Comparison of ENCODE assay signal across 9 cellular contexts in the genomic region with DNA sequence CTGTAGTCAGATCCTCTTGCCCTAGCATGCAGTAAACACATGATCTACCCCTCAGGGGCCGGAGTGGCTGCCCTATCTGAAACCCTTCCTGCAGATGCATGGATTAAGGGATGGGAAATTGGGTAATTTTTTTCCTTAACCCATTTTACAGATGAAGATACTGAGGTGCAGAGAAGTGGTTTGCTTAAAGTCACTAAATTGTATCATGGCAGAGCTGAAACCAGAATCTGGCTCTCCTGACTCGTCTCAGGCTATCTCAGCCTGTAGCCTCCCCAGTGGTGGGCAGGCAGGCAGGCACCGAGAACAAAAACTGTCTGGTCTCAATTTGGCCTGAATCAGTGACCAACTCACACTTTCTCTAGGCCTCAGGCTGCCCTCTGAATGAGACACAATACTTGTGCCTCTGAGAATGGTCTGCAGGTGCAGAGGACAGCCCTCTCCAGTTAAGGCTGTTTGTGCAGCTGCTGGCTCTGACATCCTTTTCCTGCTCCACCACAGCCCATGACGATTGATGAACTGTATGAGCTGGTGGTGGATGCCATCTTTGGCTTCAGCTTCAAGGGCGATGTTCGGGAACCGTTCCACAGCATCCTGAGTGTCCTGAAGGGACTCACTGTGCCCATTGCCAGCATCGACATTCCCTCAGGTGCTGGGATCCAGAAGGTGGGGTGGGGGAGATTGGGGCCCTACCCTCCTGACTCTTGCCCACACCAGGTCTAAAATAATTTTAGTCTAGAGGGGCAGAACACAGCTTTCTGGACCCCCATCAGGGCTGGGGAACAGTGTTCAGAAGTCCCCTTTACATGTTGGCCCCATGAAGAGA. TPM values are rescaled to one million over a fixed set of nuclear protein-coding genes. Genes with fewer than 3 reads are reported as not detected.
DNase-seq lines count a peak whose midpoint lies in the region; ATAC-seq and TF ChIP-seq lines count a peak whose summit lies in the region.
"Had no signal": no experiment of that assay in that cellular context is flagged by ENCODE, and none has a peak within 500 bp of the region (broad histone marks: within the 10 kb centered on the region; RNA-seq: fewer than 3 reads in every experiment).

No MANE protein-coding gene starts in this region.

- H3K27ac Mint-ChIP-seq in Caco-2 (ENCODE audit: unreplicated experiment), result peak overlapping the region; percentile 40
- H3K27ac Mint-ChIP-seq in activated B cell treated with CpG ODN at 0.5 μM for 24 hours, result peak overlapping the region; percentile 75
- peak overlapping the region; percentile 77 for H3K27ac Mint-ChIP-seq in mesothelial cell of epicardium

- BruUV-seq in Caco-2 (replicated peaks; lab: Mats Ljungman, UMichigan), result no TSS peak

- no peaks in the 10 kb centered on the region for H3K9me3 ChIP-seq in Caco-2

- H3K27me3 Mint-ChIP-seq in Caco-2 (ENCODE audit: insufficient read depth, unreplicated experiment) (no peaks in the 10 kb centered on the region), activated B cell treated with CpG ODN at 0.5 μM for 24 hours (no peaks in the 10 kb centered on the region), mesothelial cell of epicardium (ENCODE audit: low read depth) (no peaks in the 10 kb centered on the region)

- no peak for DNase-seq in Caco-2
- no peak for DNase-seq in LNCaP clone FGC (ENCODE audit: low read depth)
- DNase-seq in activated B cell treated with CpG ODN at 0.5 μM for 24 hours, result no peak
- no peak for DNase-seq in mesothelial cell of epicardium (ENCODE audit: low spot score in 2 of 2, unreplicated experiment in 2 of 2)
- no peak for DNase-seq in stimulated activated CD4-positive, alpha-beta T cell treated with anti-CD3 and anti-CD28 coated beads, Interleukin-4, amount 100 ng/mL, for 1 hour
- no peak for DNase-seq in cardiac septum (ENCODE audit: low spot score)
- DNase-seq: NCI-H1694 treated with DMSO at 0.1 percent for 48 hours had no signal

- intact Hi-C loops in Caco-2 (cut with micrococcal nuclease; ENCODE audit: unreplicated experiment), result no loop called here
- intact Hi-C loops in activated B cell treated with CpG ODN at 0.5 μM for 24 hours (cut with micrococcal nuclease), result no loop called here
- intact Hi-C loops in cardiac septum (cut with DNase I), result loop anchor here (5.0 kb wide), 1 partner anchor 86 kb away; no protein-coding TSS in a partner anchor

- peaks cover 4% of the 10 kb centered on the region; the same call in 1 of the 2 replicates for H3K36me3 ChIP-seq in Caco-2 (ENCODE audit: control insufficient read depth, insufficient read depth, low read length)

- H3K27me3 ChIP-seq in Caco-2 (replicated peaks; ENCODE audit: control insufficient read depth, insufficient read depth, low read length), result no peaks in the 10 kb centered on the region

- peaks cover 16% of the 10 kb centered on the region for H3K4me1 Mint-ChIP-seq in Caco-2 (ENCODE audit: low read depth, unreplicated experiment)
- peaks cover 22% of the 10 kb centered on the region for H3K4me1 Mint-ChIP-seq in activated B cell treated with CpG ODN at 0.5 μM for 24 hours
- H3K4me1 Mint-ChIP-seq in mesothelial cell of epicardium, result peaks cover 24% of the 10 kb centered on the region

- CTCF ChIA-PET in Caco-2 (lab: Charles Lee) (interaction anchor here (0.6 kb wide), 1 partner anchor 35 kb away, joined by 3 read pairs; no protein-coding TSS in a partner anchor), activated B cell treated with CpG ODN at 0.5 μM for 24 hours (lab: Charles Lee) (interaction anchor here (0.6 to 4.0 kb wide), 9 partner anchors 12 to 1512 kb away, joined by 3 to 18 read pairs (median 4); a partner anchor contains a TSS)

- H3K4me3 ChIP-seq in Caco-2 (ENCODE audit: low read depth, low read length), result no peak overlapping the region
- peak overlapping the region; percentile 75 for H3K4me3 ChIP-seq in LNCaP clone FGC (ENCODE audit: low read depth, low read length)

- ATAC-seq in activated B cell treated with CpG ODN at 0.5 μM for 24 hours (ENCODE audit: low read depth) (no peak), GM19324 (IDR thresholded peaks at IDR 0.05; ENCODE audit: low FRiP score, unreplicated experiment) (no peak), GM18868 (IDR thresholded peaks at IDR 0.05; ENCODE audit: unreplicated experiment) (no peak)

- H3K4me1 ChIP-seq in Caco-2, result peaks cover 8% of the 10 kb centered on the region; the same call in 1 of the 2 replicates

- POLR2A ChIA-PET in Caco-2 (lab: Charles Lee), result interaction anchor here (1.2 kb wide), 1 partner anchor 90 kb away, joined by 3 read pairs; no protein-coding TSS in a partner anchor
- POLR2A ChIA-PET in activated B cell treated with CpG ODN at 0.5 μM for 24 hours (lab: Charles Lee), result interaction anchor here (1.1 to 2.7 kb wide), 7 partner anchors 10 to 112 kb away, joined by 4 to 32 read pairs (median 10); a partner anchor contains a TSS

- H3K36me3 Mint-ChIP-seq in Caco-2 (ENCODE audit: insufficient read depth, unreplicated experiment) (peaks cover 30% of the 10 kb centered on the region), activated B cell treated with CpG ODN at 0.5 μM for 24 hours (ENCODE audit: low read depth) (peaks cover 44% of the 10 kb centered on the region), mesothelial cell of epicardium (peaks cover 16% of the 10 kb centered on the region)

- TF ChIP-seq CTCF in Caco-2 (IDR thresholded peaks at IDR 0.05; ENCODE audit: insufficient read depth in 1 of 2, low read depth in 1 of 2, low read length in 1 of 2, severe bottlenecking in 1 of 2, unreplicated experiment in 1 of 2), result no peak
- TF ChIP-seq CTCF in LNCaP clone FGC (IDR thresholded peaks at IDR 0.05; ENCODE audit: control insufficient read depth, extremely low read depth, insufficient read depth), result no peak
- no peak for TF ChIP-seq CTCF in activated B cell treated with CpG ODN at 0.5 μM for 24 hours (IDR thresholded peaks at IDR 0.05)
- no peak for TF ChIP-seq CTCF in mesothelial cell of epicardium (IDR thresholded peaks at IDR 0.05; ENCODE audit: unreplicated experiment)

- peak overlapping the region; percentile 65 for H3K4me3 Mint-ChIP-seq in Caco-2 (ENCODE audit: unreplicated experiment)
- peak overlapping the region; percentile 90 for H3K4me3 Mint-ChIP-seq in activated B cell treated with CpG ODN at 0.5 μM for 24 hours
- peak overlapping the region; percentile 86 for H3K4me3 Mint-ChIP-seq in mesothelial cell of epicardium

- H3K9me3 Mint-ChIP-seq in Caco-2 (ENCODE audit: unreplicated experiment) (no peaks in the 10 kb centered on the region), activated B cell treated with CpG ODN at 0.5 μM for 24 hours (no peaks in the 10 kb centered on the region), mesothelial cell of epicardium (no peaks in the 10 kb centered on the region)

RNA-seq across cellular contexts. Expression of a gene that starts 1.5 kb away (rescaled TPM):
- total RNA-seq in Caco-2 (2022) (99.8 and 105 TPM in 2 replicates), activated B cell treated with CpG ODN at 0.5 μM for 24 hours (75.6 and 84.5 TPM in 2 replicates), mesothelial cell of epicardium (99.1 to 105 TPM (median 104 TPM) in 3 replicates), cardiac septum (91.4 TPM)

RNA-seq across cellular contexts. Expression of a gene that starts 8.2 kb away (rescaled TPM):
- total RNA-seq in Caco-2 (2022) (52.5 and 53.5 TPM in 2 replicates), activated B cell treated with CpG ODN at 0.5 μM for 24 hours (64.6 and 71.8 TPM in 2 replicates), mesothelial cell of epicardium (22.7 to 24.0 TPM (median 23.6 TPM) in 3 replicates), cardiac septum (15.5 TPM)

RNA-seq across cellular contexts. Expression of a gene that starts 13.6 kb away (rescaled TPM):
- total RNA-seq in Caco-2 (2022) (not detected in 2 replicates), activated B cell treated with CpG ODN at 0.5 μM for 24 hours (19.6 TPM in 2 replicates), mesothelial cell of epicardium (not detected in 3 replicates), cardiac septum (not detected)

RNA-seq across cellular contexts. Expression of a gene that starts 20.8 kb away (rescaled TPM):
- total RNA-seq in Caco-2 (2022) (35.8 and 37.6 TPM in 2 replicates), activated B cell treated with CpG ODN at 0.5 μM for 24 hours (0.22 and 0.29 TPM in 2 replicates), mesothelial cell of epicardium (13.9 to 17.6 TPM (median 15.3 TPM) in 3 replicates), cardiac septum (0.16 TPM)

RNA-seq across cellular contexts. Expression of a gene that starts 26.1 kb away (rescaled TPM):
- not detected in 2 replicates for total RNA-seq in Caco-2 (2022)
- total RNA-seq in activated B cell treated with CpG ODN at 0.5 μM for 24 hours, result not detected in 2 replicates
- total RNA-seq in mesothelial cell of epicardium, result 0.76 to 1.2 TPM (median 1.2 TPM) in 3 replicates
- 0.43 TPM for total RNA-seq in cardiac septum

Comparison
In these comparisons a context has a peak if more than half of its experiments do, and no peak if none do; other contexts are left out.
1. RNA of a gene that starts 13.6 kb away (total RNA-seq): 19.6 TPM in activated B cell treated with CpG ODN at 0.5 μM for 24 hours; not detected in mesothelial cell of epicardium, not detected in Caco-2 and not detected in cardiac septum (single experiment); every median in the first group is over 10 times any median in the second.
2. Peak in every context shown above with its lines, with median percentiles within 50 percentile points of each other: H3K27ac Mint-ChIP-seq and H3K4me3 Mint-ChIP-seq.